12 cellular contexts compared by ENCODE assay signal in the genomic region with DNA sequence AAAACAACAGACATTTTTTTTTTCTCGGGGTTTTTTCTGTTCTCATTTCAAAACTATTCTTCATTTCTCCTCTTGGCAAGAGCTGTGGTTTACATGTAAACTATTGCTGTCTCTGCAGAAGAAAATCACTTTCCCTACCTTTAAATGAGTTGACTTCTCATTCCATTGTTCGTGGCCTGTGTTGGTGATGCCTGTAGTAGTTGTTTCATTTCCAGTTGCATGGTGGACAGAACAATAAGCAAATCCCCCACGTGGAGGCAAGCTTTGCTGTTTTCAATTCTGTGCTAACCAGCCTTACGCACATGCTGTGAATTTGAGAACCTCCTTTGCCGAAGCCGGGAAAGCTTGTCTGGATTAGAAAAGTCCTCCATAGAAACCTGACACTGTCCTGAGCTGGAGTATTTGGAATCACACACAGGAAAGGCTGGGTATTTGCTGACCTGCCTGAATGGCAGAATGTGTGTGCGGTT. TPM values are rescaled to one million over a fixed set of nuclear protein-coding genes. Genes with fewer than 3 reads are reported as not detected.
DNase-seq lines count a peak whose midpoint lies in the region; ATAC-seq and TF ChIP-seq lines count a peak whose summit lies in the region.
"Had no signal": no experiment of that assay in that cellular context is flagged by ENCODE, and none has a peak within 500 bp of the region (broad histone marks: within the 10 kb centered on the region; RNA-seq: fewer than 3 reads in every experiment).

No MANE protein-coding gene starts in this region.

- H3K4me1 Mint-ChIP-seq in activated T-cell treated with anti-CD3 and anti-CD28 coated beads, Interleukin-2, amount 50 U/mL, for 72 hours (ENCODE audit: low read depth) = peaks cover 9% of the 10 kb centered on the region
- peaks cover 5% of the 10 kb centered on the region for H3K4me1 Mint-ChIP-seq in activated T-cell treated with anti-CD3 and anti-CD28 coated beads, Interleukin-2, amount 50 U/mL, for 24 hours (ENCODE audit: low read depth)
- peaks cover 8% of the 10 kb centered on the region for H3K4me1 Mint-ChIP-seq in stimulated activated effector memory CD8-positive, alpha-beta T cell treated with anti-CD3 and anti-CD28 coated beads, Interleukin-12 subunit alpha, Interleukin-12 subunit beta, amount 100 ng/mL, for 72 hours
- no peaks in the 10 kb centered on the region for H3K4me1 Mint-ChIP-seq in CD8-positive, alpha-beta memory T cell

- H3K27me3 Mint-ChIP-seq in activated T-cell treated with anti-CD3 and anti-CD28 coated beads, Interleukin-2, amount 50 U/mL, for 72 hours (ENCODE audit: low read depth) = no peaks in the 10 kb centered on the region
- no peaks in the 10 kb centered on the region for H3K27me3 Mint-ChIP-seq in activated T-cell treated with anti-CD3 and anti-CD28 coated beads, Interleukin-2, amount 50 U/mL, for 24 hours
- peaks cover 0 to 5% of the 10 kb centered on the region in 2 donors for H3K27me3 Mint-ChIP-seq in CD8-positive, alpha-beta memory T cell
- H3K27me3 Mint-ChIP-seq: effector memory CD8-positive, alpha-beta T cell had no signal

- H3K27me3 ChIP-seq in CD8-positive, alpha-beta memory T cell (ENCODE audit: insufficient read depth, low read length, poor library complexity, severe bottlenecking) = no peaks in the 10 kb centered on the region

- POLR2A ChIA-PET in CD8-positive, alpha-beta memory T cell (lab: Charles Lee) = no interaction called here

- CTCF ChIA-PET in CD8-positive, alpha-beta memory T cell (lab: Charles Lee) = no interaction called here

- peaks cover 0 to 1% of the 10 kb centered on the region in 2 donors for H3K36me3 Mint-ChIP-seq in activated T-cell treated with anti-CD3 and anti-CD28 coated beads, Interleukin-2, amount 50 U/mL, for 72 hours (ENCODE audit: insufficient read depth in 2 of 2)
- H3K36me3 Mint-ChIP-seq in activated T-cell treated with anti-CD3 and anti-CD28 coated beads, Interleukin-2, amount 50 U/mL, for 24 hours (ENCODE audit: low read depth) = peaks cover 34% of the 10 kb centered on the region
- no peaks in the 10 kb centered on the region for H3K36me3 Mint-ChIP-seq in stimulated activated effector memory CD8-positive, alpha-beta T cell treated with anti-CD3 and anti-CD28 coated beads, Interleukin-12 subunit alpha, Interleukin-12 subunit beta, amount 100 ng/mL, for 72 hours
- H3K36me3 Mint-ChIP-seq in CD8-positive, alpha-beta memory T cell = peaks cover 0 to 45% (median 11%) of the 10 kb centered on the region in 3 donors
- H3K36me3 Mint-ChIP-seq: mesothelial cell of epicardium had no signal

- H3K9me3 ChIP-seq in CD8-positive, alpha-beta memory T cell (ENCODE audit: low read length) = no peaks in the 10 kb centered on the region
- H3K9me3 ChIP-seq: thoracic aorta had no signal

- peak in 1 of 2 donors; percentile 3 for DNase-seq in activated T-cell treated with anti-CD3 and anti-CD28 coated beads, Interleukin-2, amount 50 U/mL, for 72 hours
- no peak for DNase-seq in activated T-cell treated with anti-CD3 and anti-CD28 coated beads, Interleukin-2, amount 50 U/mL, for 24 hours
- DNase-seq in NCI-H187 (lab: John Stamatoyannopoulos, UW) (peak; percentile 16 to 25), epithelial cell of esophagus (ENCODE audit: low read depth) (peak; percentile 3)
- DNase-seq in stimulated activated effector memory CD8-positive, alpha-beta T cell treated with anti-CD3 and anti-CD28 coated beads, Interleukin-12 subunit alpha, Interleukin-12 subunit beta, amount 100 ng/mL, for 72 hours (ENCODE audit: low spot score in 2 of 2) = no peak
- DNase-seq in CD8-positive, alpha-beta memory T cell = no peak
- DNase-seq: effector memory CD8-positive, alpha-beta T cell; retina had no signal

- no peak overlapping the region for H3K4me3 Mint-ChIP-seq in activated T-cell treated with anti-CD3 and anti-CD28 coated beads, Interleukin-2, amount 50 U/mL, for 72 hours
- H3K4me3 Mint-ChIP-seq in activated T-cell treated with anti-CD3 and anti-CD28 coated beads, Interleukin-2, amount 50 U/mL, for 24 hours = no peak overlapping the region
- H3K4me3 Mint-ChIP-seq in stimulated activated effector memory CD8-positive, alpha-beta T cell treated with anti-CD3 and anti-CD28 coated beads, Interleukin-12 subunit alpha, Interleukin-12 subunit beta, amount 100 ng/mL, for 72 hours = no peak overlapping the region
- no peak overlapping the region for H3K4me3 Mint-ChIP-seq in CD8-positive, alpha-beta memory T cell
- H3K4me3 Mint-ChIP-seq: effector memory CD8-positive, alpha-beta T cell; mesothelial cell of epicardium had no signal

- no peak overlapping the region for H3K4me3 ChIP-seq in epithelial cell of esophagus (ENCODE audit: low read length)
- no peak overlapping the region for H3K4me3 ChIP-seq in CD8-positive, alpha-beta memory T cell (ENCODE audit: low read length)
- H3K4me3 ChIP-seq: thoracic aorta had no signal

- TF ChIP-seq CTCF in epithelial cell of esophagus (IDR thresholded peaks at IDR 0.05; ENCODE audit: insufficient read depth, low read depth, low read length, missing control alignments) = no peak

- H3K4me1 ChIP-seq in CD8-positive, alpha-beta memory T cell (ENCODE audit: insufficient read depth, low read length) = no peaks in the 10 kb centered on the region

- H3K36me3 ChIP-seq in CD8-positive, alpha-beta memory T cell (ENCODE audit: insufficient read depth, low read length) = no peaks in the 10 kb centered on the region
- H3K36me3 ChIP-seq: thoracic aorta had no signal

- peak; percentile 69 to 91 for ATAC-seq in activated T-cell treated with anti-CD3 and anti-CD28 coated beads, Interleukin-2, amount 50 U/mL, for 72 hours (replicated peaks in 1 of 2)
- peak; percentile 89 for ATAC-seq in stimulated activated effector memory CD8-positive, alpha-beta T cell treated with anti-CD3 and anti-CD28 coated beads, Interleukin-12 subunit alpha, Interleukin-12 subunit beta, amount 100 ng/mL, for 72 hours
- no peak for ATAC-seq in GM19328 (IDR thresholded peaks at IDR 0.05; ENCODE audit: unreplicated experiment)
- no peak for ATAC-seq in GM21367 (IDR thresholded peaks at IDR 0.05; ENCODE audit: unreplicated experiment)
- ATAC-seq: effector memory CD8-positive, alpha-beta T cell had no signal

- no peak overlapping the region for H3K27ac Mint-ChIP-seq in activated T-cell treated with anti-CD3 and anti-CD28 coated beads, Interleukin-2, amount 50 U/mL, for 72 hours
- no peak overlapping the region for H3K27ac Mint-ChIP-seq in activated T-cell treated with anti-CD3 and anti-CD28 coated beads, Interleukin-2, amount 50 U/mL, for 24 hours
- no peak overlapping the region for H3K27ac Mint-ChIP-seq in stimulated activated effector memory CD8-positive, alpha-beta T cell treated with anti-CD3 and anti-CD28 coated beads, Interleukin-12 subunit alpha, Interleukin-12 subunit beta, amount 100 ng/mL, for 72 hours
- H3K27ac Mint-ChIP-seq in CD8-positive, alpha-beta memory T cell = no peak overlapping the region
- H3K27ac Mint-ChIP-seq: effector memory CD8-positive, alpha-beta T cell; mesothelial cell of epicardium had no signal

- no peaks in the 10 kb centered on the region for H3K9me3 Mint-ChIP-seq in activated T-cell treated with anti-CD3 and anti-CD28 coated beads, Interleukin-2, amount 50 U/mL, for 72 hours
- no peaks in the 10 kb centered on the region for H3K9me3 Mint-ChIP-seq in activated T-cell treated with anti-CD3 and anti-CD28 coated beads, Interleukin-2, amount 50 U/mL, for 24 hours
- H3K9me3 Mint-ChIP-seq in stimulated activated effector memory CD8-positive, alpha-beta T cell treated with anti-CD3 and anti-CD28 coated beads, Interleukin-12 subunit alpha, Interleukin-12 subunit beta, amount 100 ng/mL, for 72 hours = no peaks in the 10 kb centered on the region
- no peaks in the 10 kb centered on the region for H3K9me3 Mint-ChIP-seq in CD8-positive, alpha-beta memory T cell
- H3K9me3 Mint-ChIP-seq: effector memory CD8-positive, alpha-beta T cell had no signal

- H3K27ac ChIP-seq in CD8-positive, alpha-beta memory T cell (ENCODE audit: low read depth, low read length) = no peak overlapping the region
- H3K27ac ChIP-seq: thoracic aorta had no signal

RNA-seq across cellular contexts. Expression of gene MAP3K7CL, which starts 26.2 kb away (rescaled TPM):
- total RNA-seq in activated T-cell treated with anti-CD3 and anti-CD28 coated beads, Interleukin-2, amount 50 U/mL, for 72 hours = 10 to 100 TPM in 1 of 2 donors, 1 to 10 TPM in 1; 9.6 to 10.3 TPM
- 1 to 10 TPM; 4.2 to 4.6 TPM for total RNA-seq in CD8-positive, alpha-beta memory T cell
- 6.0 TPM for polyA plus RNA-seq in CD8-positive, alpha-beta memory T cell

RNA-seq across cellular contexts. Expression of gene CCT8, which starts 30.8 kb away (rescaled TPM):
- 100 to 1,000 TPM; 285 to 355 TPM for total RNA-seq in activated T-cell treated with anti-CD3 and anti-CD28 coated beads, Interleukin-2, amount 50 U/mL, for 72 hours
- 100 to 1,000 TPM; 401 to 415 TPM for total RNA-seq in CD8-positive, alpha-beta memory T cell
- polyA plus RNA-seq in CD8-positive, alpha-beta memory T cell = 138 TPM

Comparison
In these comparisons a context has a peak if more than half of its experiments do, and no peak if none do; other contexts are left out.
1. ATAC-seq: peak in activated T-cell treated with anti-CD3 and anti-CD28 coated beads, Interleukin-2, amount 50 U/mL, for 72 hours (2 of 2) and stimulated activated effector memory CD8-positive, alpha-beta T cell treated with anti-CD3 and anti-CD28 coated beads, Interleukin-12 subunit alpha, Interleukin-12 subunit beta, amount 100 ng/mL, for 72 hours (single experiment); none in GM19328 (single experiment) and GM21367 (single experiment).
2. DNase-seq: peak in NCI-H187 (2 of 2) and epithelial cell of esophagus (single experiment); none in activated T-cell treated with anti-CD3 and anti-CD28 coated beads, Interleukin-2, amount 50 U/mL, for 24 hours (single experiment), stimulated activated effector memory CD8-positive, alpha-beta T cell treated with anti-CD3 and anti-CD28 coated beads, Interleukin-12 subunit alpha, Interleukin-12 subunit beta, amount 100 ng/mL, for 72 hours (0 of 2) and CD8-positive, alpha-beta memory T cell (0 of 5).